ENCODE assay signal across 8 cellular contexts in the genomic region with DNA sequence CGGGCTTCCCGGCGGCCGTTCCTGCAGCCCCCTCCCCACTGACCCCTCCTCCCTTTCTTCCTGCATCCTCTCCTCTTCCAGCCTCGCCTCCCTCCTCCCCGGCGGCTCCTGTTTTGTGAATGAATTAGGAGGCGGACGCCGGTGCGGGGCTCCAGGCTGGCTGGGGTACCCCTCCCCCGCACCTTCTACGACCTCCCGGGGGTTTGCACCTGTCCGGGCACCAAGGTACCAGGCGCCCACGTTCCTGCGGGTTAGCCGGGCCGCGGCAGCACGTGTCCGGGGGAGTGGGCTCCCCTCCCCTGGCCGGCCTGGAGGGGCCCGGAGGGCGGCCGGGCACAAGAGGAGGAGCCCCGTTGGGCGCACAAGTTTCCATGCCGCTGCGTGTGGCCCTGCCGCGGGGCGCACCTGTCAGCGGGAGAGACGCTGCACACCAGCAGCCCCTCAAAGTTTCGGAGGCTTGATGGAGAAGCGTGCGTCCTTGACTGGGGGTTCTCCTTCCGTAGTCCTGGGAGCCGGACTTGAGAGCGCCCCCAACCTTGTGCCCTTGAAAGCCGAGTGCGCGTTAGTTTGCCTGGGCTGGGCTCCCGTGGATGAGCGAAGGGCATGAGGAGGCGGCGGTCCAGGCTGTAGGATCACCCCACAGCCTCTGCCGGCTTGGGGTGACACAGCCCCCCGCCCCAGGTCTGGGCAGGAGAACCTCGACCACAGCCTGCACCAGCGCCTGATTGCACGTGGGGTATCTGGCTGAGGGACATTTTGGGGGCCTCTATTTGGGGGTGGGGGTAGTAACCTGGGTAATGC. TPM values are rescaled to one million over a fixed set of nuclear protein-coding genes. Genes with fewer than 3 reads are reported as not detected.
DNase-seq lines count a peak whose midpoint lies in the region; ATAC-seq and TF ChIP-seq lines count a peak whose summit lies in the region.

No MANE protein-coding gene starts in this region.

- no peaks in the 10 kb centered on the region for H3K9me3 Mint-ChIP-seq in activated naive CD8-positive, alpha-beta T cell treated with anti-CD3 and anti-CD28 coated beads for 36 hours

- peak overlapping the region; percentile 46 for H3K27ac ChIP-seq in 22Rv1
- H3K27ac ChIP-seq in stomach smooth muscle (ENCODE audit: low read length) = no peak overlapping the region

- TF ChIP-seq CTCF in 22Rv1 (IDR thresholded peaks at IDR 0.05) = no peak

- H3K9me3 ChIP-seq in stomach smooth muscle (ENCODE audit: control insufficient read depth in 2 of 2, low read length in 2 of 2) = no peaks in the 10 kb centered on the region

- peaks cover 9% of the 10 kb centered on the region for H3K36me3 Mint-ChIP-seq in activated naive CD8-positive, alpha-beta T cell treated with anti-CD3 and anti-CD28 coated beads for 36 hours

- peaks cover 26 to 37% of the 10 kb centered on the region in 2 donors for H3K27me3 ChIP-seq in stomach smooth muscle (ENCODE audit: control insufficient read depth in 1 of 2, insufficient read depth in 2 of 2, low read length in 2 of 2)

- DNase-seq in GM19238 (ENCODE audit: insufficient read length, low spot score) = peak; percentile 32
- peak; percentile 15 for DNase-seq in activated naive CD8-positive, alpha-beta T cell treated with anti-CD3 and anti-CD28 coated beads for 36 hours
- peak; percentile 63 for DNase-seq in iPS-NIHi7 (ENCODE audit: extremely low spot score)

- peak overlapping the region; percentile 52 to 76 for H3K4me3 ChIP-seq in stomach smooth muscle (ENCODE audit: low read length in 2 of 2)

- H3K4me3 Mint-ChIP-seq in activated naive CD8-positive, alpha-beta T cell treated with anti-CD3 and anti-CD28 coated beads for 36 hours = peak overlapping the region; percentile 50

- H3K27me3 Mint-ChIP-seq in activated naive CD8-positive, alpha-beta T cell treated with anti-CD3 and anti-CD28 coated beads for 36 hours = peaks cover 41% of the 10 kb centered on the region

- H3K36me3 ChIP-seq in stomach smooth muscle (ENCODE audit: control insufficient read depth in 2 of 2, insufficient read depth in 2 of 2, low read length in 2 of 2) = peaks cover 0 to 11% of the 10 kb centered on the region in 2 donors

- no peak overlapping the region for H3K9ac ChIP-seq in stomach smooth muscle (ENCODE audit: low read length in 2 of 2)

- H3K4me1 ChIP-seq in stomach smooth muscle (ENCODE audit: control insufficient read depth, insufficient read depth, low read length) = peaks cover 25% of the 10 kb centered on the region

- H3K27ac Mint-ChIP-seq in activated naive CD8-positive, alpha-beta T cell treated with anti-CD3 and anti-CD28 coated beads for 36 hours = no peak overlapping the region

- peaks cover 11% of the 10 kb centered on the region for H3K4me1 Mint-ChIP-seq in activated naive CD8-positive, alpha-beta T cell treated with anti-CD3 and anti-CD28 coated beads for 36 hours

- ATAC-seq in HG03457 (IDR thresholded peaks at IDR 0.05; ENCODE audit: unreplicated experiment) (no peak), GM18858 (IDR thresholded peaks at IDR 0.05; ENCODE audit: unreplicated experiment) (no peak), HG02642 (IDR thresholded peaks at IDR 0.05; ENCODE audit: poor library complexity, unreplicated experiment) (no peak)

RNA-seq across cellular contexts. Expression of gene HAS3, which starts 1.2 kb away (rescaled TPM):
- total RNA-seq in activated naive CD8-positive, alpha-beta T cell treated with anti-CD3 and anti-CD28 coated beads for 36 hours = under 1 TPM; 0.33 to 0.74 TPM

RNA-seq across cellular contexts. Expression of gene CHTF8, which starts 25.7 kb away (rescaled TPM):
- 100 to 1,000 TPM; 135 to 141 TPM for total RNA-seq in activated naive CD8-positive, alpha-beta T cell treated with anti-CD3 and anti-CD28 coated beads for 36 hours

RNA-seq across cellular contexts. Expression of gene UTP4, which starts 25.8 kb away (rescaled TPM):
- total RNA-seq in activated naive CD8-positive, alpha-beta T cell treated with anti-CD3 and anti-CD28 coated beads for 36 hours = 100 to 1,000 TPM; 149 to 153 TPM
